ENCODE assay signal across 15 cellular contexts in the genomic region with DNA sequence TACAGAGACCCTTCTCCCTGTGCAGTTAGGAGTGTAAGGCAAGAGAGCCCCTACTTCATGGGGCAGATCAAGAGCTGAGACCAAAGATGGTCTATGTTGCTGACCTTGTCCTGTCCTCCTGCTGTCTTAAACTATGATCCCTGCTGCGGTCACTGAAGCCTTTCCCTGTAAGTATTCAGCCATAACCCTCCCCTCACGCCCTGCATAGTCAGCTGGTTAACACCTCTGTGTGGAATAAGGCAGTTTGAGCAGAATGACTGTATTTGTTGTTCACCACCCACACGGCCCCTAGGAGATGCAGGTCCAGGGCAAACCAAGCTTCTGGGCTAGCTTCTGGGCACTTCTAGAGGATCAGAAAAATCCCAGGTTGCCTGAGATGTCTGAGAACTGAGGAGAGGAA. TPM values are rescaled to one million over a fixed set of nuclear protein-coding genes. Genes with fewer than 3 reads are reported as not detected.
DNase-seq lines count a peak whose midpoint lies in the region; ATAC-seq, FAIRE-seq and TF ChIP-seq lines count a peak whose summit lies in the region.
"Had no signal": no experiment of that assay in that cellular context is flagged by ENCODE, and none has a peak within 500 bp of the region (broad histone marks: within the 10 kb centered on the region; RNA-seq: fewer than 3 reads in every experiment).

No MANE protein-coding gene starts in this region.

- no peak for FAIRE-seq in HepG2 (lab: Jason Lieb, UNC)

- in situ Hi-C loops in HepG2 (cut with HindIII; ENCODE audit: extremely low pct_ligation_motif_present, low pct_unique_long_range_greater_than_20kb) = loop anchor here (5.0 kb wide), 1 partner anchor 138 kb away; no protein-coding TSS in a partner anchor

- POLR2A ChIA-PET in HepG2 (lab: Yijun Ruan, JAX) = no interaction called here

- intact Hi-C loops in HepG2 (cut with micrococcal nuclease; ENCODE audit: unreplicated experiment) (loop anchor here (5.0 kb wide), 1 partner anchor 328 kb away; no protein-coding TSS in a partner anchor), right lobe of liver (cut with DNase I) (no loop called here), dorsolateral prefrontal cortex (cut with DNase I) (loop anchor here in 1 of 2 donors (5.0 kb wide), 1 partner anchor 43 kb away; a partner anchor contains a TSS)

- H4K20me1 ChIP-seq in HepG2 (ENCODE audit: insufficient read depth, low read length) (no peaks in the 10 kb centered on the region), osteoblast (ENCODE audit: insufficient read depth, low read length) (no peaks in the 10 kb centered on the region)
- H4K20me1 ChIP-seq: BLaER1 had no signal

- BruUV-seq in HepG2 (replicated peaks; lab: Mats Ljungman, UMichigan) = no TSS peak

- 0% methylated on average over 3 of the region's 3 CpGs for WGBS in HepG2 (ENCODE audit: low lambda C conversion rate)
- 72% methylated on average over 3 of the region's 3 CpGs for WGBS in right lobe of liver (ENCODE audit: insufficient coverage, low coverage, low lambda C conversion rate, missing lambda C conversion rate)

- peaks cover 0 to 10% of the 10 kb centered on the region in 2 experiments; a peak in 2 of 5 replicates for H3K27me3 ChIP-seq in HepG2 (ENCODE audit: control insufficient read depth in 1 of 2, insufficient read depth in 2 of 2, low read length in 2 of 2)
- no peaks in the 10 kb centered on the region for H3K27me3 ChIP-seq in right lobe of liver
- no peaks in the 10 kb centered on the region for H3K27me3 ChIP-seq in dorsolateral prefrontal cortex
- no peaks in the 10 kb centered on the region for H3K27me3 ChIP-seq in osteoblast (ENCODE audit: insufficient read depth, low read length)
- H3K27me3 ChIP-seq: BLaER1, colonic mucosa had no signal

- TF ChIP-seq EP300 in HepG2 (IDR thresholded peaks at IDR 0.05; ENCODE audit: low read depth in 2 of 2, low read length in 2 of 2) (no peak), HepG2 (CRISPR knock-in tag; IDR thresholded peaks at IDR 0.05; ENCODE audit: borderline replicate concordance) (no peak)

- ATAC-seq in HepG2 = peak; percentile 5; the same call in 2 of the 3 replicates
- no peak for ATAC-seq in right lobe of liver
- ATAC-seq: naive thymus-derived CD4-positive, alpha-beta T cell; PC-3 had no signal

- 0 out of 2 replicates have a peak overlapping the region, but pooled peaks have one; percentile 33 for H3K9ac ChIP-seq in HepG2 (ENCODE audit: insufficient read depth, low read depth, low read length)
- H3K9ac ChIP-seq: BLaER1 had no signal

- H3K4me1 ChIP-seq in HepG2 (ENCODE audit: insufficient read depth, low read length) (peaks cover 37% of the 10 kb centered on the region), right lobe of liver (no peaks in the 10 kb centered on the region), osteoblast (ENCODE audit: insufficient read depth, low read length) (peaks cover 15% of the 10 kb centered on the region)
- H3K4me1 ChIP-seq: colonic mucosa had no signal

- H3K27ac ChIP-seq in HepG2 (ENCODE audit: extremely low read length, insufficient read depth, low read length) (no peak overlapping the region), right lobe of liver (no peak overlapping the region), dorsolateral prefrontal cortex (peak overlapping the region in 56 of 59 donors; percentile 51 to 98 (median 82)), osteoblast (ENCODE audit: low read depth, low read length) (no peak overlapping the region)
- H3K27ac ChIP-seq: BLaER1, colonic mucosa had no signal

- TF ChIP-seq CTCF in HepG2 (CRISPR knock-in tag; IDR thresholded peaks at IDR 0.05) (no peak), right lobe of liver (IDR thresholded peaks at IDR 0.05) (no peak), dorsolateral prefrontal cortex (IDR thresholded peaks at IDR 0.05 in 54 of 56, conservative IDR thresholded peaks at IDR 0.05 in 2 of 56; ENCODE audit: low read depth in 1 of 56, partially characterized antibody in 56 of 56) (no peak), osteoblast (IDR thresholded peaks at IDR 0.05; ENCODE audit: extremely low read depth, low read depth, low read length) (no peak)

- H3K36me3 ChIP-seq in HepG2 (replicated peaks in 1 of 2; ENCODE audit: control insufficient read depth in 1 of 2, insufficient read depth in 2 of 2, low read length in 2 of 2) (no peaks in the 10 kb centered on the region), right lobe of liver (no peaks in the 10 kb centered on the region), osteoblast (ENCODE audit: insufficient read depth, low read length) (no peaks in the 10 kb centered on the region)
- H3K36me3 ChIP-seq: BLaER1, colonic mucosa had no signal

- H3K9me3 ChIP-seq in HepG2 (ENCODE audit: low read length) (no peaks in the 10 kb centered on the region), right lobe of liver (no peaks in the 10 kb centered on the region), osteoblast (ENCODE audit: low read depth, low read length) (no peaks in the 10 kb centered on the region)
- H3K9me3 ChIP-seq: BLaER1, colonic mucosa had no signal

- CTCF ChIA-PET in HepG2 (lab: Yijun Ruan, JAX; ENCODE audit: low intra/inter-chr PET ratio, low total read pairs) = no interaction called here

- DNase-seq in HepG2 (ENCODE audit: low spot score) = no peak
- DNase-seq in right lobe of liver = no peak
- peak in 1 of 10 donors; percentile 37 for DNase-seq in dorsolateral prefrontal cortex
- DNase-seq in osteoblast (ENCODE audit: insufficient read length, low spot score, missing footprints) = no peak
- no peak for DNase-seq in AG08395 (ENCODE audit: low spot score)
- DNase-seq in hippocampal formation (lab: John Stamatoyannopoulos, UW) = no peak
- DNase-seq in SW 1271 (lab: John Stamatoyannopoulos, UW) = no peak
- no peak for DNase-seq in SHP77 treated with DMSO at 0.1 percent for 48 hours (lab: John Stamatoyannopoulos, UW)
- DNase-seq: activated naive CD4-positive, alpha-beta T cell treated with anti-CD3 and anti-CD28 coated beads, Interleukin-2, amount 50 U/mL, for 16 hours; NCI-H345; PC-3 had no signal

- H3K4me3 ChIP-seq in HepG2 (replicated peaks in 1 of 3; ENCODE audit: insufficient read depth in 1 of 3, low read depth in 2 of 3, low read length in 3 of 3) (peak overlapping the region in 1 of 3 experiments; percentile 63; a peak in 1 of 6 replicates), right lobe of liver (no peak overlapping the region), dorsolateral prefrontal cortex (peak overlapping the region in 6 of 59 donors; percentile 9 to 52 (median 16)), osteoblast (ENCODE audit: insufficient read depth, low read length) (no peak overlapping the region)
- H3K4me3 ChIP-seq: BLaER1, colonic mucosa had no signal

- peak overlapping the region; percentile 62 for H2AFZ ChIP-seq in HepG2 (ENCODE audit: low read length)
- H2AFZ ChIP-seq in osteoblast (ENCODE audit: low read length) = peak overlapping the region; percentile 11

- peak overlapping the region; percentile 70; the same call in 1 of the 2 replicates for H3K4me2 ChIP-seq in HepG2 (ENCODE audit: low read depth, low read length)
- no peak overlapping the region for H3K4me2 ChIP-seq in osteoblast (ENCODE audit: insufficient read depth, low read length)
- H3K4me2 ChIP-seq: BLaER1 had no signal

- TF ChIP-seq POLR2A in HepG2 (IDR thresholded peaks at IDR 0.05; ENCODE audit: insufficient read depth in 1 of 2, low read depth in 2 of 2, low read length in 2 of 2) (no peak), right lobe of liver (IDR thresholded peaks at IDR 0.05) (no peak)

- no peak for TF ChIP-seq RAD21 in HepG2 (CRISPR knock-in tag; IDR thresholded peaks at IDR 0.05)

- H3K79me2 ChIP-seq in HepG2 (ENCODE audit: insufficient read depth, low read length) = no peaks in the 10 kb centered on the region
- no peaks in the 10 kb centered on the region for H3K79me2 ChIP-seq in osteoblast (ENCODE audit: insufficient read depth, low read length)

RNA-seq across cellular contexts. Expression of a gene that starts 0.4 kb away (rescaled TPM):
- total RNA-seq in HepG2 (2016; rRNA removed; fragmentation: Illumina TruSeq; extraction: Trizol) (1.2 and 1.7 TPM in 2 replicates), right lobe of liver (1 to 10 TPM; 2.6 to 6.3 (median 3.6) TPM), dorsolateral prefrontal cortex (1 to 10 TPM in 113 of 120 experiments, under 1 TPM in 7; 0.32 to 5.8 (median 2.6) TPM), osteoblast (0.59 and 1.1 TPM in 2 replicates)
- 1.0 and 1.2 TPM in 2 replicates for total RNA-seq in HepG2 (2016; cell fraction: cytosol; rRNA removed; fragmentation: Illumina TruSeq; extraction: Trizol; ENCODE audit: low read depth)
- total RNA-seq in HepG2 (2016; cell fraction: insoluble cytoplasmic fraction; rRNA removed; fragmentation: Illumina TruSeq; extraction: Trizol) = 1.00 and 2.0 TPM in 2 replicates
- 0.87 and 1.8 TPM in 2 replicates for total RNA-seq in HepG2 (2016; cell fraction: membrane; rRNA removed; fragmentation: Illumina TruSeq; extraction: Trizol)
- total RNA-seq in HepG2 (2016; cell fraction: nucleus; rRNA removed; fragmentation: Illumina TruSeq; extraction: Trizol) = 1.2 and 2.3 TPM in 2 replicates
- 2.9 and 4.5 TPM in 2 replicates for polyA plus RNA-seq in HepG2 (2011; rRNA removed)
- 4.0 and 5.3 TPM in 2 replicates for polyA plus RNA-seq in HepG2 (2011; cell fraction: cytosol; rRNA removed)
- polyA plus RNA-seq in HepG2 (2011; cell fraction: nucleus; rRNA removed) = 4.9 and 5.5 TPM in 2 replicates
- 1.6 and 2.4 TPM in 2 replicates for polyA plus RNA-seq in HepG2 (2012)
- 0.80 and 1.7 TPM in 2 replicates for polyA plus RNA-seq in HepG2 (2016; cell fraction: cytosol; fragmentation: Illumina TruSeq; extraction: Trizol; ENCODE audit: low read depth)
- 1.6 and 2.5 TPM in 2 replicates for polyA plus RNA-seq in HepG2 (2016; cell fraction: insoluble cytoplasmic fraction; fragmentation: Illumina TruSeq; extraction: Trizol; ENCODE audit: low read depth)
- 0.85 and 1.3 TPM in 2 replicates for polyA plus RNA-seq in HepG2 (2016; cell fraction: membrane; fragmentation: Illumina TruSeq; extraction: Trizol; ENCODE audit: low read depth)
- 5.9 and 6.2 TPM in 2 replicates for polyA plus RNA-seq in HepG2 (2016; cell fraction: nucleus; fragmentation: Illumina TruSeq; extraction: Trizol; ENCODE audit: insufficient read depth, low read depth)
- polyA minus RNA-seq in HepG2 (2011; rRNA and poly(A)+ RNA removed; ENCODE audit: low replicate concordance) = 8.7 and 82.7 TPM in 2 replicates
- polyA minus RNA-seq in HepG2 (2011; cell fraction: cytosol; rRNA and poly(A)+ RNA removed) = 2.0 and 2.4 TPM in 2 replicates
- polyA minus RNA-seq in HepG2 (2011; cell fraction: nucleus; rRNA and poly(A)+ RNA removed) = 3.3 and 4.5 TPM in 2 replicates
- total RNA-seq: naive thymus-derived CD4-positive, alpha-beta T cell had no signal
- polyA plus RNA-seq: naive thymus-derived CD4-positive, alpha-beta T cell had no signal

RNA-seq across cellular contexts. Expression of a gene that starts 1.0 kb away (rescaled TPM):
- not detected in 2 replicates for total RNA-seq in HepG2 (2016; rRNA removed; fragmentation: Illumina TruSeq; extraction: Trizol)
- total RNA-seq in HepG2 (2016; cell fraction: cytosol; rRNA removed; fragmentation: Illumina TruSeq; extraction: Trizol; ENCODE audit: low read depth) = not detected in 2 replicates
- total RNA-seq in HepG2 (2016; cell fraction: insoluble cytoplasmic fraction; rRNA removed; fragmentation: Illumina TruSeq; extraction: Trizol) = not detected in 2 replicates
- total RNA-seq in HepG2 (2016; cell fraction: membrane; rRNA removed; fragmentation: Illumina TruSeq; extraction: Trizol) = not detected in 2 replicates
- not detected in 2 replicates for total RNA-seq in HepG2 (2016; cell fraction: nucleus; rRNA removed; fragmentation: Illumina TruSeq; extraction: Trizol)
- not detected in 2 replicates for polyA plus RNA-seq in HepG2 (2011; rRNA removed)
- polyA plus RNA-seq in HepG2 (2011; cell fraction: cytosol; rRNA removed) = not detected in 2 replicates
- not detected in 2 replicates for polyA plus RNA-seq in HepG2 (2011; cell fraction: nucleus; rRNA removed)
- polyA plus RNA-seq in HepG2 (2012) = not detected in 2 replicates
- not detected in 2 replicates for polyA plus RNA-seq in HepG2 (2016; cell fraction: cytosol; fragmentation: Illumina TruSeq; extraction: Trizol; ENCODE audit: low read depth)
- not detected in 2 replicates for polyA plus RNA-seq in HepG2 (2016; cell fraction: insoluble cytoplasmic fraction; fragmentation: Illumina TruSeq; extraction: Trizol; ENCODE audit: low read depth)
- not detected in 2 replicates for polyA plus RNA-seq in HepG2 (2016; cell fraction: membrane; fragmentation: Illumina TruSeq; extraction: Trizol; ENCODE audit: low read depth)
- polyA plus RNA-seq in HepG2 (2016; cell fraction: nucleus; fragmentation: Illumina TruSeq; extraction: Trizol; ENCODE audit: insufficient read depth, low read depth) = not detected in 2 replicates
- polyA minus RNA-seq in HepG2 (2011; rRNA and poly(A)+ RNA removed; ENCODE audit: low replicate concordance) = not detected in 2 replicates
- not detected in 2 replicates for polyA minus RNA-seq in HepG2 (2011; cell fraction: cytosol; rRNA and poly(A)+ RNA removed)
- not detected in 2 replicates for polyA minus RNA-seq in HepG2 (2011; cell fraction: nucleus; rRNA and poly(A)+ RNA removed)
- total RNA-seq in right lobe of liver = not detected
- total RNA-seq in dorsolateral prefrontal cortex = not detected
- not detected in 2 replicates for total RNA-seq in osteoblast
- total RNA-seq: colonic mucosa; H4; naive thymus-derived CD4-positive, alpha-beta T cell; PC-3 had no signal
- polyA plus RNA-seq: naive thymus-derived CD4-positive, alpha-beta T cell had no signal

RNA-seq across cellular contexts. Expression of a gene that starts 23.0 kb away (rescaled TPM):
- total RNA-seq in HepG2 (2016; rRNA removed; fragmentation: Illumina TruSeq; extraction: Trizol) (25.5 and 33.9 TPM in 2 replicates), right lobe of liver (10 to 100 TPM; 26.9 to 47.4 (median 38.8) TPM), dorsolateral prefrontal cortex (100 to 1,000 TPM in 32 of 120 experiments, 10 to 100 TPM in 88; 58.7 to 145 (median 92.1) TPM), osteoblast (43.9 and 45.6 TPM in 2 replicates)
- total RNA-seq in HepG2 (2016; cell fraction: cytosol; rRNA removed; fragmentation: Illumina TruSeq; extraction: Trizol; ENCODE audit: low read depth) = 16.0 and 17.5 TPM in 2 replicates
- 21.6 and 40.7 TPM in 2 replicates for total RNA-seq in HepG2 (2016; cell fraction: insoluble cytoplasmic fraction; rRNA removed; fragmentation: Illumina TruSeq; extraction: Trizol)
- 39.7 and 42.0 TPM in 2 replicates for total RNA-seq in HepG2 (2016; cell fraction: membrane; rRNA removed; fragmentation: Illumina TruSeq; extraction: Trizol)
- total RNA-seq in HepG2 (2016; cell fraction: nucleus; rRNA removed; fragmentation: Illumina TruSeq; extraction: Trizol) = 33.0 and 37.8 TPM in 2 replicates
- polyA plus RNA-seq in HepG2 (2011; rRNA removed) = 46.8 and 60.2 TPM in 2 replicates
- polyA plus RNA-seq in HepG2 (2011; cell fraction: cytosol; rRNA removed) = 45.3 and 46.5 TPM in 2 replicates
- 90.5 and 95.3 TPM in 2 replicates for polyA plus RNA-seq in HepG2 (2011; cell fraction: nucleus; rRNA removed)
- 26.4 and 33.1 TPM in 2 replicates for polyA plus RNA-seq in HepG2 (2012)
- 15.1 and 15.4 TPM in 2 replicates for polyA plus RNA-seq in HepG2 (2016; cell fraction: cytosol; fragmentation: Illumina TruSeq; extraction: Trizol; ENCODE audit: low read depth)
- 20.8 and 21.4 TPM in 2 replicates for polyA plus RNA-seq in HepG2 (2016; cell fraction: insoluble cytoplasmic fraction; fragmentation: Illumina TruSeq; extraction: Trizol; ENCODE audit: low read depth)
- 32.6 and 33.3 TPM in 2 replicates for polyA plus RNA-seq in HepG2 (2016; cell fraction: membrane; fragmentation: Illumina TruSeq; extraction: Trizol; ENCODE audit: low read depth)
- polyA plus RNA-seq in HepG2 (2016; cell fraction: nucleus; fragmentation: Illumina TruSeq; extraction: Trizol; ENCODE audit: insufficient read depth, low read depth) = 62.5 and 72.6 TPM in 2 replicates
- 56.2 and 61.9 TPM in 2 replicates for polyA minus RNA-seq in HepG2 (2011; rRNA and poly(A)+ RNA removed; ENCODE audit: low replicate concordance)
- 15.2 and 19.3 TPM in 2 replicates for polyA minus RNA-seq in HepG2 (2011; cell fraction: cytosol; rRNA and poly(A)+ RNA removed)
- 26.4 and 33.8 TPM in 2 replicates for polyA minus RNA-seq in HepG2 (2011; cell fraction: nucleus; rRNA and poly(A)+ RNA removed)

RNA-seq across cellular contexts. Expression of a gene that starts 27.9 kb away (rescaled TPM):
- 0.07 and 0.10 TPM in 2 replicates for total RNA-seq in HepG2 (2016; rRNA removed; fragmentation: Illumina TruSeq; extraction: Trizol)
- total RNA-seq in HepG2 (2016; cell fraction: cytosol; rRNA removed; fragmentation: Illumina TruSeq; extraction: Trizol; ENCODE audit: low read depth) = 0.10 TPM in 1 of 2 replicates, not detected in the other
- total RNA-seq in HepG2 (2016; cell fraction: insoluble cytoplasmic fraction; rRNA removed; fragmentation: Illumina TruSeq; extraction: Trizol) = 0.09 TPM in 1 of 2 replicates, not detected in the other
- 0.10 and 0.19 TPM in 2 replicates for total RNA-seq in HepG2 (2016; cell fraction: membrane; rRNA removed; fragmentation: Illumina TruSeq; extraction: Trizol)
- not detected in 2 replicates for total RNA-seq in HepG2 (2016; cell fraction: nucleus; rRNA removed; fragmentation: Illumina TruSeq; extraction: Trizol)
- 0.05 and 0.09 TPM in 2 replicates for polyA plus RNA-seq in HepG2 (2011; rRNA removed)
- 0.07 TPM in 1 of 2 replicates, not detected in the other for polyA plus RNA-seq in HepG2 (2011; cell fraction: cytosol; rRNA removed)
- polyA plus RNA-seq in HepG2 (2011; cell fraction: nucleus; rRNA removed) = 0.07 TPM in 1 of 2 replicates, not detected in the other
- polyA plus RNA-seq in HepG2 (2012) = not detected in 2 replicates
- polyA plus RNA-seq in HepG2 (2016; cell fraction: cytosol; fragmentation: Illumina TruSeq; extraction: Trizol; ENCODE audit: low read depth) = 0.09 TPM in 1 of 2 replicates, not detected in the other
- polyA plus RNA-seq in HepG2 (2016; cell fraction: insoluble cytoplasmic fraction; fragmentation: Illumina TruSeq; extraction: Trizol; ENCODE audit: low read depth) = 0.32 TPM in 1 of 2 replicates, not detected in the other
- 0.09 TPM in 1 of 2 replicates, not detected in the other for polyA plus RNA-seq in HepG2 (2016; cell fraction: membrane; fragmentation: Illumina TruSeq; extraction: Trizol; ENCODE audit: low read depth)
- polyA plus RNA-seq in HepG2 (2016; cell fraction: nucleus; fragmentation: Illumina TruSeq; extraction: Trizol; ENCODE audit: insufficient read depth, low read depth) = 0.24 TPM in 1 of 2 replicates, not detected in the other
- 0.20 TPM in 1 of 2 replicates, not detected in the other for polyA minus RNA-seq in HepG2 (2011; rRNA and poly(A)+ RNA removed; ENCODE audit: low replicate concordance)
- not detected in 2 replicates for polyA minus RNA-seq in HepG2 (2011; cell fraction: cytosol; rRNA and poly(A)+ RNA removed)
- 0.26 and 0.37 TPM in 2 replicates for polyA minus RNA-seq in HepG2 (2011; cell fraction: nucleus; rRNA and poly(A)+ RNA removed)
- 1 to 10 TPM in 1 of 6 experiments, under 1 TPM in 5; 0.17 to 1.4 (median 0.31) TPM for total RNA-seq in right lobe of liver
- 10 to 100 TPM; 15.7 to 34.1 (median 24.1) TPM for total RNA-seq in dorsolateral prefrontal cortex
- 4.1 and 4.3 TPM in 2 replicates for total RNA-seq in osteoblast
- polyA plus RNA-seq: naive thymus-derived CD4-positive, alpha-beta T cell had no signal

RNA-seq across cellular contexts. Expression of a gene that starts 42.8 kb away (rescaled TPM):
- total RNA-seq in HepG2 (2016; rRNA removed; fragmentation: Illumina TruSeq; extraction: Trizol) (6.9 and 9.7 TPM in 2 replicates), right lobe of liver (1 to 10 TPM; 2.0 to 4.3 (median 2.8) TPM), dorsolateral prefrontal cortex (10 to 100 TPM; 17.6 to 51.8 (median 34.2) TPM), osteoblast (4.0 and 5.3 TPM in 2 replicates)
- total RNA-seq in HepG2 (2016; cell fraction: cytosol; rRNA removed; fragmentation: Illumina TruSeq; extraction: Trizol; ENCODE audit: low read depth) = 7.4 and 9.6 TPM in 2 replicates
- 6.5 and 9.3 TPM in 2 replicates for total RNA-seq in HepG2 (2016; cell fraction: insoluble cytoplasmic fraction; rRNA removed; fragmentation: Illumina TruSeq; extraction: Trizol)
- total RNA-seq in HepG2 (2016; cell fraction: membrane; rRNA removed; fragmentation: Illumina TruSeq; extraction: Trizol) = 6.5 and 6.9 TPM in 2 replicates
- 7.1 and 7.2 TPM in 2 replicates for total RNA-seq in HepG2 (2016; cell fraction: nucleus; rRNA removed; fragmentation: Illumina TruSeq; extraction: Trizol)
- 0.31 and 0.37 TPM in 2 replicates for polyA plus RNA-seq in HepG2 (2011; rRNA removed)
- polyA plus RNA-seq in HepG2 (2011; cell fraction: cytosol; rRNA removed) = 0.13 and 0.38 TPM in 2 replicates
- polyA plus RNA-seq in HepG2 (2011; cell fraction: nucleus; rRNA removed) = 0.28 and 0.32 TPM in 2 replicates
- polyA plus RNA-seq in HepG2 (2012) = 0.48 and 0.75 TPM in 2 replicates
- polyA plus RNA-seq in HepG2 (2016; cell fraction: cytosol; fragmentation: Illumina TruSeq; extraction: Trizol; ENCODE audit: low read depth) = 0.50 and 0.64 TPM in 2 replicates
- polyA plus RNA-seq in HepG2 (2016; cell fraction: insoluble cytoplasmic fraction; fragmentation: Illumina TruSeq; extraction: Trizol; ENCODE audit: low read depth) = 7.1 and 8.3 TPM in 2 replicates
- 1.2 and 1.7 TPM in 2 replicates for polyA plus RNA-seq in HepG2 (2016; cell fraction: membrane; fragmentation: Illumina TruSeq; extraction: Trizol; ENCODE audit: low read depth)
- polyA plus RNA-seq in HepG2 (2016; cell fraction: nucleus; fragmentation: Illumina TruSeq; extraction: Trizol; ENCODE audit: insufficient read depth, low read depth) = 4.5 and 5.8 TPM in 2 replicates
- 0.66 and 31.7 TPM in 2 replicates for polyA minus RNA-seq in HepG2 (2011; rRNA and poly(A)+ RNA removed; ENCODE audit: low replicate concordance)
- 0.26 and 1.1 TPM in 2 replicates for polyA minus RNA-seq in HepG2 (2011; cell fraction: cytosol; rRNA and poly(A)+ RNA removed)
- polyA minus RNA-seq in HepG2 (2011; cell fraction: nucleus; rRNA and poly(A)+ RNA removed) = 0.52 and 0.87 TPM in 2 replicates

Comparison
In these comparisons a context has a peak if more than half of its experiments do, and no peak if none do; other contexts are left out.
1. H3K27ac ChIP-seq: peak in dorsolateral prefrontal cortex (56 of 59); none in HepG2 (single experiment), right lobe of liver (0 of 3) and osteoblast (single experiment).